14 cellular contexts compared by ENCODE assay signal in genomic region chr11:15075162-15075526, GRCh38. TPM values are rescaled to one million over a fixed set of nuclear protein-coding genes. Genes with fewer than 3 reads are reported as not detected.
A peak's percentile ranks its signal among the peaks of the same experiment; 100 is the strongest.
DNase-seq lines count a peak whose midpoint lies in the region; ATAC-seq and TF ChIP-seq lines count a peak whose summit lies in the region.
"Had no signal": no experiment of that assay in that cellular context is flagged by ENCODE, and none has a peak within 500 bp of the region (broad histone marks: within the 10 kb centered on the region; RNA-seq: fewer than 3 reads in every experiment).

No MANE protein-coding gene starts in this region.

- POLR2A ChIA-PET in activated CD4-positive, alpha-beta T cell treated with anti-CD3 and anti-CD28 coated beads for 36 hours (lab: Charles Lee) = interaction anchor here (1.2 to 1.3 kb wide), 2 partner anchors 102 to 167 kb away, joined by 3 to 4 read pairs; no protein-coding TSS in a partner anchor
- POLR2A ChIA-PET in activated CD4-positive, alpha-beta T cell treated with anti-CD3 and anti-CD28 coated beads, Interleukin-2, amount 10 ng/mL, durations not matched to agents 7 days and 5 days (lab: Charles Lee) = no interaction called here
- POLR2A ChIA-PET in Panc1 (lab: Charles Lee) = no interaction called here
- POLR2A ChIA-PET in naive thymus-derived CD8-positive, alpha-beta T cell (lab: Charles Lee) = no interaction called here

- H3K4me1 Mint-ChIP-seq in activated CD4-positive, alpha-beta T cell treated with anti-CD3 and anti-CD28 coated beads for 36 hours = peaks cover 18% of the 10 kb centered on the region
- peaks cover 19% of the 10 kb centered on the region for H3K4me1 Mint-ChIP-seq in activated CD4-positive, alpha-beta T cell treated with anti-CD3 and anti-CD28 coated beads, Interleukin-2, amount 10 ng/mL, durations not matched to agents 7 days and 5 days
- peaks cover 11 to 25% (median 16%) of the 10 kb centered on the region in 4 donors for H3K4me1 Mint-ChIP-seq in naive thymus-derived CD8-positive, alpha-beta T cell

- DNase-seq in activated CD4-positive, alpha-beta T cell treated with anti-CD3 and anti-CD28 coated beads for 36 hours = no peak
- no peak for DNase-seq in activated CD4-positive, alpha-beta T cell treated with anti-CD3 and anti-CD28 coated beads, Interleukin-2, amount 10 ng/mL, durations not matched to agents 7 days and 5 days
- DNase-seq in Panc1 (ENCODE audit: low read depth, low spot score) (no peak), MV-4-11 (lab: John Stamatoyannopoulos, UW) (no peak), RPMI8226 (no peak)
- no peak for DNase-seq in naive thymus-derived CD8-positive, alpha-beta T cell

- BruUV-seq in Panc1 (replicated peaks; lab: Mats Ljungman, UMichigan) = no TSS peak

- no peak for ATAC-seq in activated CD4-positive, alpha-beta T cell treated with anti-CD3 and anti-CD28 coated beads for 36 hours
- peak; percentile 2 for ATAC-seq in GM18498 (IDR thresholded peaks at IDR 0.05; ENCODE audit: unreplicated experiment)
- ATAC-seq in Panc1 = no peak
- no peak for ATAC-seq in naive thymus-derived CD8-positive, alpha-beta T cell
- no peak for ATAC-seq in GM21367 (IDR thresholded peaks at IDR 0.05; ENCODE audit: unreplicated experiment)

- H3K4me1 ChIP-seq in Panc1 (ENCODE audit: control insufficient read depth, insufficient read depth, low read length) = 0 out of 2 replicates have a peak, but pooled peaks cover 3% of the 10 kb centered on the region
- H3K4me1 ChIP-seq: HAP-1 had no signal

- no peaks in the 10 kb centered on the region for H3K36me3 Mint-ChIP-seq in activated CD4-positive, alpha-beta T cell treated with anti-CD3 and anti-CD28 coated beads for 36 hours (ENCODE audit: low read depth)
- no peaks in the 10 kb centered on the region for H3K36me3 Mint-ChIP-seq in activated CD4-positive, alpha-beta T cell treated with anti-CD3 and anti-CD28 coated beads, Interleukin-2, amount 10 ng/mL, durations not matched to agents 7 days and 5 days (ENCODE audit: low read depth)
- H3K36me3 Mint-ChIP-seq in naive thymus-derived CD8-positive, alpha-beta T cell = no peaks in the 10 kb centered on the region

- no peak overlapping the region for H3K27ac ChIP-seq in Panc1 (ENCODE audit: low read length)
- H3K27ac ChIP-seq: coronary artery, spleen, stomach, transverse colon had no signal

- peak; percentile 46 for TF ChIP-seq CTCF in Panc1 (IDR thresholded peaks at IDR 0.05)

- H3K27ac Mint-ChIP-seq in activated CD4-positive, alpha-beta T cell treated with anti-CD3 and anti-CD28 coated beads for 36 hours = no peak overlapping the region
- H3K27ac Mint-ChIP-seq in activated CD4-positive, alpha-beta T cell treated with anti-CD3 and anti-CD28 coated beads, Interleukin-2, amount 10 ng/mL, durations not matched to agents 7 days and 5 days = no peak overlapping the region
- H3K27ac Mint-ChIP-seq in naive thymus-derived CD8-positive, alpha-beta T cell = peak overlapping the region in 5 of 10 donors; percentile 3 to 71 (median 45)

- peaks cover 6% of the 10 kb centered on the region for H3K27me3 ChIP-seq in Panc1 (ENCODE audit: control insufficient read depth, insufficient read depth, low read length)

- no peaks in the 10 kb centered on the region for H3K36me3 ChIP-seq in Panc1 (ENCODE audit: control insufficient read depth, insufficient read depth, low read length)
- H3K36me3 ChIP-seq: HAP-1, spleen, stomach, transverse colon had no signal

- H3K9me3 ChIP-seq in Panc1 (ENCODE audit: control insufficient read depth, insufficient read depth, low read depth, low read length) = no peaks in the 10 kb centered on the region
- H3K9me3 ChIP-seq: HAP-1, transverse colon had no signal

- in situ Hi-C loops in Panc1 (cut with HindIII; ENCODE audit: low pct_unique_long_range_greater_than_20kb, low sequenced_read_pairs) = no loop called here

- H3K4me3 ChIP-seq in Panc1 (ENCODE audit: low read depth in 2 of 2, low read length in 2 of 2) = no peak overlapping the region
- H3K4me3 ChIP-seq: HAP-1 had no signal

- CTCF ChIA-PET in activated CD4-positive, alpha-beta T cell treated with anti-CD3 and anti-CD28 coated beads for 36 hours (lab: Charles Lee) = interaction anchor here (0.6 to 7.2 kb wide), 25 partner anchors 9 to 609 kb away, joined by 3 to 159 read pairs (median 6); no protein-coding TSS in a partner anchor
- CTCF ChIA-PET in activated CD4-positive, alpha-beta T cell treated with anti-CD3 and anti-CD28 coated beads, Interleukin-2, amount 10 ng/mL, durations not matched to agents 7 days and 5 days (lab: Charles Lee) = interaction anchor here (0.6 to 4.3 kb wide), 19 partner anchors 13 to 275 kb away, joined by 3 to 33 read pairs (median 3); no protein-coding TSS in a partner anchor
- CTCF ChIA-PET in Panc1 (lab: Charles Lee) = interaction anchor here (0.6 to 2.9 kb wide), 5 partner anchors 25 to 384 kb away, joined by 3 to 44 read pairs (median 4); no protein-coding TSS in a partner anchor

- peaks cover 11% of the 10 kb centered on the region for H3K27me3 Mint-ChIP-seq in activated CD4-positive, alpha-beta T cell treated with anti-CD3 and anti-CD28 coated beads for 36 hours
- H3K27me3 Mint-ChIP-seq in activated CD4-positive, alpha-beta T cell treated with anti-CD3 and anti-CD28 coated beads, Interleukin-2, amount 10 ng/mL, durations not matched to agents 7 days and 5 days = peaks cover 22% of the 10 kb centered on the region
- H3K27me3 Mint-ChIP-seq in naive thymus-derived CD8-positive, alpha-beta T cell = peaks cover 5 to 32% (median 24%) of the 10 kb centered on the region in 5 donors

- intact Hi-C loops in activated CD4-positive, alpha-beta T cell treated with anti-CD3 and anti-CD28 coated beads for 36 hours (cut with DNase I, micrococcal nuclease) = loop anchor here (1.0 to 10.0 kb wide), 6 partner anchors 36 to 540 kb away; no protein-coding TSS in a partner anchor
- intact Hi-C loops in Panc1 (cut with micrococcal nuclease; ENCODE audit: unreplicated experiment) = loop anchor here (1.0 to 10.0 kb wide), 3 partner anchors 167 to 550 kb away; partner anchors contain the start of gene PSMA1

- H3K9me3 Mint-ChIP-seq in activated CD4-positive, alpha-beta T cell treated with anti-CD3 and anti-CD28 coated beads for 36 hours (ENCODE audit: low read depth) = no peaks in the 10 kb centered on the region
- no peaks in the 10 kb centered on the region for H3K9me3 Mint-ChIP-seq in activated CD4-positive, alpha-beta T cell treated with anti-CD3 and anti-CD28 coated beads, Interleukin-2, amount 10 ng/mL, durations not matched to agents 7 days and 5 days
- peaks cover 0 to 4% (median 1%) of the 10 kb centered on the region in 9 donors for H3K9me3 Mint-ChIP-seq in naive thymus-derived CD8-positive, alpha-beta T cell

- peak overlapping the region; percentile 80 for H3K4me3 Mint-ChIP-seq in activated CD4-positive, alpha-beta T cell treated with anti-CD3 and anti-CD28 coated beads for 36 hours
- no peak overlapping the region for H3K4me3 Mint-ChIP-seq in activated CD4-positive, alpha-beta T cell treated with anti-CD3 and anti-CD28 coated beads, Interleukin-2, amount 10 ng/mL, durations not matched to agents 7 days and 5 days
- H3K4me3 Mint-ChIP-seq in naive thymus-derived CD8-positive, alpha-beta T cell = peak overlapping the region in 8 of 10 donors; percentile 15 to 91 (median 86)

RNA-seq across cellular contexts. Expression of gene CALCB, which starts 1.8 kb away (rescaled TPM):
- total RNA-seq in activated CD4-positive, alpha-beta T cell treated with anti-CD3 and anti-CD28 coated beads for 36 hours = 1 to 10 TPM; 3.5 to 6.8 TPM
- total RNA-seq in activated CD4-positive, alpha-beta T cell treated with anti-CD3 and anti-CD28 coated beads, Interleukin-2, amount 10 ng/mL, durations not matched to agents 7 days and 5 days = under 1 TPM; 0.35 to 0.89 TPM
- not detected for total RNA-seq in Panc1 (2021; ENCODE audit: unreplicated experiment)
- not detected for polyA plus RNA-seq in Panc1 (2012; ENCODE audit: insufficient read length)
- under 1 TPM; 0.47 to 0.62 TPM for total RNA-seq in naive thymus-derived CD8-positive, alpha-beta T cell
- under 1 TPM; 0.09 to 0.57 (median 0.18) TPM for polyA plus RNA-seq in naive thymus-derived CD8-positive, alpha-beta T cell
- total RNA-seq: lung microvascular endothelial cell had no signal

RNA-seq across cellular contexts. Expression of gene INSC, which starts 39.6 kb away (rescaled TPM):
- under 1 TPM; 0.64 to 0.69 TPM for total RNA-seq in activated CD4-positive, alpha-beta T cell treated with anti-CD3 and anti-CD28 coated beads for 36 hours
- total RNA-seq in activated CD4-positive, alpha-beta T cell treated with anti-CD3 and anti-CD28 coated beads, Interleukin-2, amount 10 ng/mL, durations not matched to agents 7 days and 5 days = under 1 TPM in 1 of 2 experiments, not detected in 1; 0.23 TPM
- 0.08 TPM for total RNA-seq in Panc1 (2021; ENCODE audit: unreplicated experiment)
- polyA plus RNA-seq in Panc1 (2012; ENCODE audit: insufficient read length) = 0.19 TPM
- total RNA-seq in naive thymus-derived CD8-positive, alpha-beta T cell = under 1 TPM; 0.16 to 0.60 TPM
- not detected for polyA plus RNA-seq in naive thymus-derived CD8-positive, alpha-beta T cell
- total RNA-seq: lung microvascular endothelial cell had no signal
